In the genomic region with DNA sequence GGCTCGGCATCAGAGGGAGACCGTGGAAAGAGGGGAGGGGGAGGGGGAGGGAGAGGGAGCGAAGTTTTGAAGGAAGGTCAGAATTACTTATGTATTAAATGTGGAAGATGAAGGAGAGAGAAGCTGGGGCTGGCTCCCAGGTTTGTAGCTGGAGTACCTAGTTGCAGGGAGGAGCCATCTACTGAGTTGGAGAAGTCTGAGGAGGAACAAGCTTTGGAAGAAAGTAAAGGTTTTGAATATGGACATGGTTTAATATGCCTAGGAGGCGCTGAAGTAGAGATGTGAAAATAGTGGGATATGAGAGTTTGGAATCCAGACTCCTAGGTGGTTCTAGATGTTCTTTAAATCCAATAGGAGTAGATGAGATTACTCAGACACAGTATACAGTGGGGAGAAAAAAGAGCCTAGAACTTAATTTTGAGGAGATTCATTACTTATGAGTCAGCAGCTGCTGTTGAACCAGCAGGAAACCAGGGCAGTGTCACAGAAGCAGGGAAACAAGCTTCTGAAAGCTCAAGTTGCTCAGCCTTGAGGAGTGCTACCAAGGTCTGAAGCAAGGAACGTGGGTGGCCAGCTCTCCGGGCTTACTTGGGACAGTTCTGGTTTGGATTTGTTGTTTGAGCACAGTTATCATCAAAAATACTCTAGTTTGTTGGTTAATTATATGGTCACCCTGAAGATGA, we compare ENCODE assay signal across 9 cellular contexts.
DNase-seq lines count a peak whose midpoint lies in the region; ATAC-seq and TF ChIP-seq lines count a peak whose summit lies in the region.
"Had no signal": no experiment of that assay in that cellular context is flagged by ENCODE, and none has a peak within 500 bp of the region (broad histone marks: within the 10 kb centered on the region; RNA-seq: fewer than 3 reads in every experiment).

No MANE protein-coding gene starts in this region.

- intact Hi-C loops in activated CD4-positive, alpha-beta T cell treated with anti-CD3 and anti-CD28 coated beads, Interleukin-2, amount 10 ng/mL, durations not matched to agents 24 days and 14 days (cut with micrococcal nuclease): no loop called here
- intact Hi-C loops in sciatic nerve (cut with DNase I): no loop called here

- peaks cover 6% of the 10 kb centered on the region for H3K4me1 Mint-ChIP-seq in activated CD4-positive, alpha-beta T cell treated with anti-CD3 and anti-CD28 coated beads, Interleukin-2, amount 10 ng/mL, durations not matched to agents 24 days and 14 days
- no peaks in the 10 kb centered on the region for H3K4me1 Mint-ChIP-seq in WTC11

- CTCF ChIA-PET in WTC11 (lab: Charles Lee): interaction anchor here (0.6 kb wide), 2 partner anchors 20 to 145 kb away, joined by 3 read pairs; no protein-coding TSS in a partner anchor

- TF ChIP-seq CTCF in WTC11 (IDR thresholded peaks at IDR 0.05): no peak

- H3K36me3 Mint-ChIP-seq in activated CD4-positive, alpha-beta T cell treated with anti-CD3 and anti-CD28 coated beads, Interleukin-2, amount 10 ng/mL, durations not matched to agents 24 days and 14 days (ENCODE audit: low read depth): peaks cover 63% of the 10 kb centered on the region
- H3K36me3 Mint-ChIP-seq in WTC11: peaks cover 77% of the 10 kb centered on the region

- no peak for ATAC-seq in WTC11
- ATAC-seq in sciatic nerve: no peak
- ATAC-seq in HG03139 (IDR thresholded peaks at IDR 0.05; ENCODE audit: unreplicated experiment): no peak

- no peaks in the 10 kb centered on the region for H3K27me3 Mint-ChIP-seq in activated CD4-positive, alpha-beta T cell treated with anti-CD3 and anti-CD28 coated beads, Interleukin-2, amount 10 ng/mL, durations not matched to agents 24 days and 14 days
- H3K27me3 Mint-ChIP-seq in WTC11 (ENCODE audit: low read depth): no peaks in the 10 kb centered on the region

- peak; percentile 51 for DNase-seq in activated CD4-positive, alpha-beta T cell treated with anti-CD3 and anti-CD28 coated beads, Interleukin-2, amount 10 ng/mL, durations not matched to agents 24 days and 14 days
- DNase-seq in activated CD4-positive, alpha-beta T cell treated with anti-CD3 and anti-CD28 coated beads for 4 hours: no peak
- no peak for DNase-seq in WTC11 (ENCODE audit: low spot score)
- peak; percentile 78 for DNase-seq in glomerular endothelial cell (ENCODE audit: extremely low read depth, low read depth, low spot score)
- DNase-seq in smooth muscle cell of the brain vasculature (ENCODE audit: low read depth, low spot score): peak; percentile 40
- no peak for DNase-seq in sciatic nerve (ENCODE audit: low spot score)
- DNase-seq in NCI-H524 (lab: John Stamatoyannopoulos, UW): no peak
- DNase-seq: MM.1S had no signal

- H3K27ac Mint-ChIP-seq in activated CD4-positive, alpha-beta T cell treated with anti-CD3 and anti-CD28 coated beads, Interleukin-2, amount 10 ng/mL, durations not matched to agents 24 days and 14 days: no peak overlapping the region
- 0 out of 2 replicates have a peak overlapping the region, but pooled peaks have one; percentile 4 for H3K27ac Mint-ChIP-seq in WTC11

- no peaks in the 10 kb centered on the region for H3K9me3 Mint-ChIP-seq in activated CD4-positive, alpha-beta T cell treated with anti-CD3 and anti-CD28 coated beads, Interleukin-2, amount 10 ng/mL, durations not matched to agents 24 days and 14 days
- peaks cover 23% of the 10 kb centered on the region for H3K9me3 Mint-ChIP-seq in WTC11

- POLR2A ChIA-PET in WTC11 (lab: Charles Lee): interaction anchor here (0.6 kb wide), 1 partner anchor 49 kb away, joined by 5 read pairs; no protein-coding TSS in a partner anchor

- H3K4me3 Mint-ChIP-seq in activated CD4-positive, alpha-beta T cell treated with anti-CD3 and anti-CD28 coated beads, Interleukin-2, amount 10 ng/mL, durations not matched to agents 24 days and 14 days: no peak overlapping the region
- H3K4me3 Mint-ChIP-seq in WTC11: no peak overlapping the region

TF ChIP-seq in WTC11, 78 proteins besides CTCF, POLR2A, EP300 and RAD21:
- TF ChIP-seq FOXP1 (CRISPR knock-in tag; IDR thresholded peaks at IDR 0.05; ENCODE audit: borderline replicate concordance) (no peak), ZNF425 (CRISPR knock-in tag; conservative IDR thresholded peaks at IDR 0.05) (no peak), ZNF416 (CRISPR knock-in tag; IDR thresholded peaks at IDR 0.05) (no peak), AFF4 (CRISPR knock-in tag; IDR thresholded peaks at IDR 0.05; ENCODE audit: borderline replicate concordance) (no peak), NFE2L1 (CRISPR knock-in tag; IDR thresholded peaks at IDR 0.05) (no peak)
TF ChIP-seq in WTC11: peak in this region for 0.

Comparison
In these comparisons a context has a peak if more than half of its experiments do, and no peak if none do; other contexts are left out.
1. DNase-seq: peak in activated CD4-positive, alpha-beta T cell treated with anti-CD3 and anti-CD28 coated beads, Interleukin-2, amount 10 ng/mL, durations not matched to agents 24 days and 14 days (single experiment), glomerular endothelial cell (single experiment) and smooth muscle cell of the brain vasculature (single experiment); none in activated CD4-positive, alpha-beta T cell treated with anti-CD3 and anti-CD28 coated beads for 4 hours (0 of 2), WTC11 (single experiment), sciatic nerve (single experiment) and NCI-H524 (0 of 2).